8 cellular contexts compared by ENCODE assay signal in genomic region chr7:44044315-44045225, GRCh38. TPM values are rescaled to one million over a fixed set of nuclear protein-coding genes. Genes with fewer than 3 reads are reported as not detected.
DNase-seq lines count a peak whose midpoint lies in the region; ATAC-seq and TF ChIP-seq lines count a peak whose summit lies in the region.

DBNL (plus strand) TSS chr7:44044702; CDS start chr7:44044738, 36 bp downstream.

- intact Hi-C loops in CD8-positive, alpha-beta T cell (cut with DNase I, micrococcal nuclease) = loop anchor here (1.0 to 10.0 kb wide), 6 partner anchors 25 to 1110 kb away; partner anchors contain the start of genes POLM (in 2 of the 2), MRPL32 (in 1 of the 2), POLD2 (in 1 of the 2) and PSMA2 (in 1 of the 2)

- peak within 1 kb of the TSS; percentile 78 for H3K4me3 ChIP-seq in CD8-positive, alpha-beta T cell (ENCODE audit: low read depth, low read length)
- H3K4me3 ChIP-seq in HL-60 (replicated peaks; ENCODE audit: insufficient read depth, low read length) (peak within 1 kb of the TSS; percentile 80), endocrine pancreas (ENCODE audit: control insufficient read depth, insufficient read depth, low read length) (peak within 1 kb of the TSS; percentile 77), mesodermal cell (ENCODE audit: extremely low read depth, insufficient read depth, low read length, poor library complexity, severe bottlenecking) (peak within 1 kb of the TSS; percentile 93)

- peaks cover 49% of the 10 kb centered on the region for H3K4me1 ChIP-seq in CD8-positive, alpha-beta T cell (ENCODE audit: insufficient read depth, low read length)
- H3K4me1 ChIP-seq in endocrine pancreas (ENCODE audit: control insufficient read depth, insufficient read depth, low read length) (no peaks in the 10 kb centered on the region), mesodermal cell (ENCODE audit: control insufficient read depth, insufficient read depth, low read length, poor library complexity, severe bottlenecking) (peaks cover 7% of the 10 kb centered on the region)

- no peaks in the 10 kb centered on the region for H3K36me3 ChIP-seq in CD8-positive, alpha-beta T cell (ENCODE audit: insufficient read depth, low read length)
- H3K36me3 ChIP-seq in endocrine pancreas (ENCODE audit: control insufficient read depth, insufficient read depth, low read length) = no peaks in the 10 kb centered on the region
- peaks cover 30% of the 10 kb centered on the region for H3K36me3 ChIP-seq in mesodermal cell (ENCODE audit: control insufficient read depth, insufficient read depth, low read length)

- POLR2A ChIA-PET in CD8-positive, alpha-beta T cell (lab: Charles Lee) = interaction anchor here (0.8 to 2.0 kb wide), 9 partner anchors 8 to 445 kb away, joined by 3 to 15 read pairs (median 4); partner anchors contain the start of genes NUDCD3, PGAM2 and POLD2

- TF ChIP-seq CTCF in CD8-positive, alpha-beta T cell (IDR thresholded peaks at IDR 0.05) = no peak
- TF ChIP-seq CTCF in HL-60 (IDR thresholded peaks at IDR 0.05; ENCODE audit: insufficient read depth, low read length) = no peak

- H3K9ac ChIP-seq in endocrine pancreas (ENCODE audit: control insufficient read depth, insufficient read depth, low read length) = peak within 1 kb of the TSS; percentile 94

- peak within 1 kb of the TSS; percentile 91 for H3K4me3 Mint-ChIP-seq in CD8-positive, alpha-beta T cell
- H3K4me3 Mint-ChIP-seq in activated CD8-positive, alpha-beta memory T cell treated with anti-CD3 and anti-CD28 coated beads, Interleukin-2, amount 10 ng/mL, durations not matched to agents 7 days and 5 days = peak within 1 kb of the TSS; percentile 92

- CTCF ChIA-PET in CD8-positive, alpha-beta T cell (lab: Charles Lee) = interaction anchor here (0.7 kb wide), 1 partner anchor 518 kb away, joined by 3 read pairs; no protein-coding TSS in a partner anchor
- CTCF ChIA-PET in activated CD8-positive, alpha-beta memory T cell treated with anti-CD3 and anti-CD28 coated beads, Interleukin-2, amount 10 ng/mL, durations not matched to agents 7 days and 5 days (lab: Charles Lee) = interaction anchor here (0.9 to 1.4 kb wide), 4 partner anchors 18 to 39 kb away, joined by 3 to 5 read pairs (median 4); no protein-coding TSS in a partner anchor

- no peaks in the 10 kb centered on the region for H3K9me3 Mint-ChIP-seq in CD8-positive, alpha-beta T cell
- no peaks in the 10 kb centered on the region for H3K9me3 Mint-ChIP-seq in activated CD8-positive, alpha-beta memory T cell treated with anti-CD3 and anti-CD28 coated beads, Interleukin-2, amount 10 ng/mL, durations not matched to agents 7 days and 5 days (ENCODE audit: low read depth)

- ATAC-seq in CD8-positive, alpha-beta T cell = peak; percentile 48
- peak; percentile 72 for ATAC-seq in GM19452 (IDR thresholded peaks at IDR 0.05; ENCODE audit: unreplicated experiment)
- peak; percentile 78 for ATAC-seq in activated CD8-positive, alpha-beta memory T cell treated with anti-CD3 and anti-CD28 coated beads, Interleukin-2, amount 10 ng/mL, durations not matched to agents 7 days and 5 days

- peak; percentile 66 to 95 (median 88) for DNase-seq in CD8-positive, alpha-beta T cell
- DNase-seq in HL-60 (ENCODE audit: low read depth in 1 of 2, low spot score in 1 of 2) (peak; percentile 78 to 93), NOMO-1 treated with DMSO at 0.1 percent for 48 hours (lab: John Stamatoyannopoulos, UW; ENCODE audit: unreplicated experiment) (peak; percentile 80)
- peak; percentile 96 for DNase-seq in activated CD8-positive, alpha-beta memory T cell treated with anti-CD3 and anti-CD28 coated beads, Interleukin-2, amount 10 ng/mL, durations not matched to agents 7 days and 5 days
- DNase-seq in stimulated activated CD8-positive, alpha-beta memory T cell treated with anti-CD3 and anti-CD28 coated beads, Interleukin-15, amount 100 ng/mL, for 24 hours (ENCODE audit: low read depth) = peak; percentile 89

- peaks cover 50% of the 10 kb centered on the region for H3K4me1 Mint-ChIP-seq in CD8-positive, alpha-beta T cell (ENCODE audit: low read depth)
- H3K4me1 Mint-ChIP-seq in activated CD8-positive, alpha-beta memory T cell treated with anti-CD3 and anti-CD28 coated beads, Interleukin-2, amount 10 ng/mL, durations not matched to agents 7 days and 5 days = peaks cover 45% of the 10 kb centered on the region

- H3K27me3 Mint-ChIP-seq in CD8-positive, alpha-beta T cell (ENCODE audit: low read depth) = no peaks in the 10 kb centered on the region
- no peaks in the 10 kb centered on the region for H3K27me3 Mint-ChIP-seq in activated CD8-positive, alpha-beta memory T cell treated with anti-CD3 and anti-CD28 coated beads, Interleukin-2, amount 10 ng/mL, durations not matched to agents 7 days and 5 days

- 0 to 1% methylated on average over 63 to 69 of the region's 74 CpGs for WGBS in mesodermal cell (ENCODE audit: insufficient coverage in 2 of 2), 2 experiments

- H3K27ac Mint-ChIP-seq in CD8-positive, alpha-beta T cell = peak within 1 kb of the TSS; percentile 97
- peak within 1 kb of the TSS; percentile 87 for H3K27ac Mint-ChIP-seq in activated CD8-positive, alpha-beta memory T cell treated with anti-CD3 and anti-CD28 coated beads, Interleukin-2, amount 10 ng/mL, durations not matched to agents 7 days and 5 days

- peak within 1 kb of the TSS; percentile 73 for H3K27ac ChIP-seq in CD8-positive, alpha-beta T cell (ENCODE audit: low read depth, low read length)
- H3K27ac ChIP-seq in HL-60 (replicated peaks) = peak within 1 kb of the TSS; percentile 93
- peak within 1 kb of the TSS; percentile 53 for H3K27ac ChIP-seq in mesodermal cell (ENCODE audit: low read depth, low read length, severe bottlenecking)

- H3K27me3 ChIP-seq in CD8-positive, alpha-beta T cell (ENCODE audit: insufficient read depth, low read length) = no peaks in the 10 kb centered on the region
- H3K27me3 ChIP-seq in HL-60 (ENCODE audit: insufficient read depth, poor library complexity, severe bottlenecking) (no peaks in the 10 kb centered on the region), endocrine pancreas (ENCODE audit: control insufficient read depth, insufficient read depth, low read length) (no peaks in the 10 kb centered on the region)

- no peaks in the 10 kb centered on the region for H3K9me3 ChIP-seq in CD8-positive, alpha-beta T cell (ENCODE audit: low read length)
- H3K9me3 ChIP-seq in endocrine pancreas (ENCODE audit: control insufficient read depth, low read length) (no peaks in the 10 kb centered on the region), mesodermal cell (ENCODE audit: control insufficient read depth, low read length) (no peaks in the 10 kb centered on the region)

- H3K36me3 Mint-ChIP-seq in CD8-positive, alpha-beta T cell = peaks cover 34% of the 10 kb centered on the region
- H3K36me3 Mint-ChIP-seq in activated CD8-positive, alpha-beta memory T cell treated with anti-CD3 and anti-CD28 coated beads, Interleukin-2, amount 10 ng/mL, durations not matched to agents 7 days and 5 days = peaks cover 29% of the 10 kb centered on the region

RNA-seq across cellular contexts. Expression of gene DBNL, which starts in this region (rescaled TPM):
- total RNA-seq in CD8-positive, alpha-beta T cell = 10 to 100 TPM; 82.1 to 84.8 TPM
- total RNA-seq in activated CD8-positive, alpha-beta memory T cell treated with anti-CD3 and anti-CD28 coated beads, Interleukin-2, amount 10 ng/mL, durations not matched to agents 7 days and 5 days = 100 to 1,000 TPM; 148 to 153 TPM
- polyA plus RNA-seq in mesodermal cell (2013, experiment 1 of 2) = 52.3 TPM
- polyA plus RNA-seq in mesodermal cell (2013, experiment 2 of 2) = 41.2 TPM

Comparison
In these comparisons a context has a peak if more than half of its experiments do, and no peak if none do; other contexts are left out.
1. Peak in every context shown above with its lines: DNase-seq, ATAC-seq, H3K4me3 ChIP-seq and H3K27ac ChIP-seq.